In the genomic region with DNA sequence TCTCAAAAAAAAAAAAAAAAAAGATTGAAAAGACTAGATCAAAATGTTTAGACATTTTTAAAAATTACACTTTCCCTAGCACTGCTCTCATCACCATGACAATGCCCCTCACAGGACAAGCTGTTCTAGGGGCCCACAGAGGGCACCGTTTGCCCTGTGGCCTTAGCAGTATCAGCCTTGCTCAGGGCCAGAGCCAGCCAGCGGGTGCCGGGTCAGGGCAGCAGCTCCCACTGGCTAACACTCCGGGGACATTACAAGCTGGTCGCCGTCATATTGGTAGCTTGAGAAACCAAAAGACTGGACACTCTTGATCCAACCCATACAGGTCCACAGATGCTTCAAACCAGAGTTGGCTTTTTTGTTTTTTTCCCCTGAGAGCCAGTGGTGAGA, we compare ENCODE assay signal across 18 cellular contexts. TPM values are rescaled to one million over a fixed set of nuclear protein-coding genes. Genes with fewer than 3 reads are reported as not detected.
DNase-seq lines count a peak whose midpoint lies in the region; ATAC-seq and TF ChIP-seq lines count a peak whose summit lies in the region.
"Had no signal": no experiment of that assay in that cellular context is flagged by ENCODE, and none has a peak within 500 bp of the region (broad histone marks: within the 10 kb centered on the region; RNA-seq: fewer than 3 reads in every experiment).

No MANE protein-coding gene starts in this region.

- no peaks in the 10 kb centered on the region for H3K4me1 ChIP-seq in CD8-positive, alpha-beta memory T cell (ENCODE audit: insufficient read depth, low read length)
- peaks cover 88% of the 10 kb centered on the region for H3K4me1 ChIP-seq in Panc1 (ENCODE audit: control insufficient read depth, insufficient read depth, low read length)
- no peaks in the 10 kb centered on the region for H3K4me1 ChIP-seq in osteoblast (ENCODE audit: insufficient read depth, low read length)
- H3K4me1 ChIP-seq: SJSA1 had no signal

- CTCF ChIA-PET in CD8-positive, alpha-beta memory T cell (lab: Charles Lee) = interaction anchor here (1.0 to 1.5 kb wide), 2 partner anchors 11 to 204 kb away, joined by 3 to 4 read pairs; a partner anchor contains a TSS
- CTCF ChIA-PET in Panc1 (lab: Charles Lee) = interaction anchor here (0.5 to 1.2 kb wide), 2 partner anchors 10 to 219 kb away, joined by 3 read pairs; no protein-coding TSS in a partner anchor

- in situ Hi-C loops in Panc1 (cut with HindIII; ENCODE audit: low pct_unique_long_range_greater_than_20kb, low sequenced_read_pairs) = no loop called here

- peaks cover 18% of the 10 kb centered on the region for H4K20me1 ChIP-seq in osteoblast (ENCODE audit: insufficient read depth, low read length)

- no peak overlapping the region for H3K4me3 ChIP-seq in CD8-positive, alpha-beta memory T cell (ENCODE audit: low read length)
- H3K4me3 ChIP-seq in Panc1 (ENCODE audit: low read depth in 2 of 2, low read length in 2 of 2) = no peak overlapping the region
- no peak overlapping the region for H3K4me3 ChIP-seq in osteoblast (ENCODE audit: insufficient read depth, low read length)
- H3K4me3 ChIP-seq: lung, SJSA1 had no signal

- ATAC-seq in Panc1 = no peak
- ATAC-seq in GM18868 (IDR thresholded peaks at IDR 0.05; ENCODE audit: unreplicated experiment) = no peak

- H3K4me1 Mint-ChIP-seq in CD8-positive, alpha-beta memory T cell = peaks cover 11 to 22% (median 21%) of the 10 kb centered on the region in 3 donors
- peaks cover 9% of the 10 kb centered on the region for H3K4me1 Mint-ChIP-seq in glutamatergic neuron (ENCODE audit: low read depth, unreplicated experiment)

- peak overlapping the region in 3 of 7 donors; percentile 12 to 61 (median 48) for H3K4me3 Mint-ChIP-seq in CD8-positive, alpha-beta memory T cell
- no peak overlapping the region for H3K4me3 Mint-ChIP-seq in glutamatergic neuron (ENCODE audit: unreplicated experiment)
- H3K4me3 Mint-ChIP-seq: activated naive CD8-positive, alpha-beta T cell treated with anti-CD3 and anti-CD28 coated beads, Interleukin-2, amount 10 ng/mL, durations not matched to agents 7 days and 5 days had no signal

- H3K27me3 Mint-ChIP-seq in CD8-positive, alpha-beta memory T cell = peaks cover 0 to 2% of the 10 kb centered on the region in 2 donors
- H3K27me3 Mint-ChIP-seq in glutamatergic neuron (ENCODE audit: unreplicated experiment) = peaks cover 7% of the 10 kb centered on the region
- H3K27me3 Mint-ChIP-seq: activated naive CD8-positive, alpha-beta T cell treated with anti-CD3 and anti-CD28 coated beads, Interleukin-2, amount 10 ng/mL, durations not matched to agents 7 days and 5 days had no signal

- H2AFZ ChIP-seq in osteoblast (ENCODE audit: low read length) = no peak overlapping the region

- DNase-seq in CD8-positive, alpha-beta memory T cell = no peak
- no peak for DNase-seq in Panc1 (ENCODE audit: low read depth, low spot score)
- DNase-seq in glutamatergic neuron = no peak
- DNase-seq in osteoblast (ENCODE audit: insufficient read length, low spot score, missing footprints) = peak; percentile 71
- no peak for DNase-seq in medulla oblongata (ENCODE audit: extremely low spot score)
- DNase-seq in superior temporal gyrus (ENCODE audit: extremely low spot score) = no peak
- DNase-seq: activated CD4-positive, CD25-positive, alpha-beta regulatory T cell treated with anti-CD3 and anti-CD28 coated beads, Interleukin-2, amount 50 U/mL, for 72 hours; activated naive CD8-positive, alpha-beta T cell treated with anti-CD3 and anti-CD28 coated beads, Interleukin-2, amount 10 ng/mL, durations not matched to agents 7 days and 5 days; NCI-H187; T-helper 9 cell; testis had no signal

- intact Hi-C loops in Panc1 (cut with micrococcal nuclease; ENCODE audit: unreplicated experiment) = loop anchor here (5.0 kb wide), 1 partner anchor 74 kb away; no protein-coding TSS in a partner anchor

- H3K4me2 ChIP-seq in osteoblast (ENCODE audit: insufficient read depth, low read length) = no peak overlapping the region

- peaks cover 0 to 82% (median 8%) of the 10 kb centered on the region in 3 donors for H3K36me3 Mint-ChIP-seq in CD8-positive, alpha-beta memory T cell
- no peaks in the 10 kb centered on the region for H3K36me3 Mint-ChIP-seq in glutamatergic neuron (ENCODE audit: unreplicated experiment)

- no peaks in the 10 kb centered on the region for H3K9me3 ChIP-seq in CD8-positive, alpha-beta memory T cell (ENCODE audit: low read length)
- H3K9me3 ChIP-seq in Panc1 (ENCODE audit: control insufficient read depth, insufficient read depth, low read depth, low read length) (no peaks in the 10 kb centered on the region), osteoblast (ENCODE audit: low read depth, low read length) (no peaks in the 10 kb centered on the region)
- H3K9me3 ChIP-seq: SJSA1, testis had no signal

- H3K36me3 ChIP-seq in CD8-positive, alpha-beta memory T cell (ENCODE audit: insufficient read depth, low read length) = no peaks in the 10 kb centered on the region
- H3K36me3 ChIP-seq in Panc1 (ENCODE audit: control insufficient read depth, insufficient read depth, low read length) = peaks cover 78% of the 10 kb centered on the region
- H3K36me3 ChIP-seq in osteoblast (ENCODE audit: insufficient read depth, low read length) = peaks cover 92% of the 10 kb centered on the region

- H3K79me2 ChIP-seq in osteoblast (ENCODE audit: insufficient read depth, low read length) = peaks cover 30% of the 10 kb centered on the region

- TF ChIP-seq CTCF in Panc1 (IDR thresholded peaks at IDR 0.05) = no peak
- no peak for TF ChIP-seq CTCF in glutamatergic neuron (IDR thresholded peaks at IDR 0.05; ENCODE audit: partially characterized antibody, unreplicated experiment)
- no peak for TF ChIP-seq CTCF in osteoblast (IDR thresholded peaks at IDR 0.05; ENCODE audit: extremely low read depth, low read depth, low read length)

- H3K9me3 Mint-ChIP-seq in CD8-positive, alpha-beta memory T cell = no peaks in the 10 kb centered on the region
- peaks cover 3% of the 10 kb centered on the region for H3K9me3 Mint-ChIP-seq in glutamatergic neuron (ENCODE audit: unreplicated experiment)
- H3K9me3 Mint-ChIP-seq: activated naive CD8-positive, alpha-beta T cell treated with anti-CD3 and anti-CD28 coated beads, Interleukin-2, amount 10 ng/mL, durations not matched to agents 7 days and 5 days had no signal

- BruUV-seq in Panc1 (replicated peaks; lab: Mats Ljungman, UMichigan) = no TSS peak

- POLR2A ChIA-PET in CD8-positive, alpha-beta memory T cell (lab: Charles Lee) = no interaction called here
- POLR2A ChIA-PET in Panc1 (lab: Charles Lee) = interaction anchor here (0.7 to 1.1 kb wide), 2 partner anchors 55 to 61 kb away, joined by 4 to 5 read pairs; no protein-coding TSS in a partner anchor

- peak overlapping the region; percentile 76 to 96 (median 90) for H3K27ac Mint-ChIP-seq in CD8-positive, alpha-beta memory T cell
- peak overlapping the region; percentile 28 for H3K27ac Mint-ChIP-seq in glutamatergic neuron (ENCODE audit: unreplicated experiment)
- H3K27ac Mint-ChIP-seq: activated naive CD8-positive, alpha-beta T cell treated with anti-CD3 and anti-CD28 coated beads, Interleukin-2, amount 10 ng/mL, durations not matched to agents 7 days and 5 days had no signal

- no peaks in the 10 kb centered on the region for H3K27me3 ChIP-seq in CD8-positive, alpha-beta memory T cell (ENCODE audit: insufficient read depth, low read length, poor library complexity, severe bottlenecking)
- H3K27me3 ChIP-seq in Panc1 (ENCODE audit: control insufficient read depth, insufficient read depth, low read length) (no peaks in the 10 kb centered on the region), osteoblast (ENCODE audit: insufficient read depth, low read length) (no peaks in the 10 kb centered on the region)
- H3K27me3 ChIP-seq: SJSA1, testis had no signal

- no peak overlapping the region for H3K27ac ChIP-seq in CD8-positive, alpha-beta memory T cell (ENCODE audit: low read depth, low read length)
- peak overlapping the region; percentile 69 for H3K27ac ChIP-seq in Panc1 (ENCODE audit: low read length)
- no peak overlapping the region for H3K27ac ChIP-seq in osteoblast (ENCODE audit: low read depth, low read length)
- H3K27ac ChIP-seq: SJSA1 had no signal

RNA-seq across cellular contexts. Expression of a gene that starts 18.0 kb away (rescaled TPM):
- total RNA-seq in CD8-positive, alpha-beta memory T cell = 1 to 10 TPM; 5.2 to 5.3 TPM
- 19.5 TPM for polyA plus RNA-seq in CD8-positive, alpha-beta memory T cell
- total RNA-seq in Panc1 (2021; ENCODE audit: unreplicated experiment) (58.5 TPM), glutamatergic neuron (ENCODE audit: unreplicated experiment) (4.8 TPM), osteoblast (not detected in 2 replicates)
- polyA plus RNA-seq in Panc1 (2012; ENCODE audit: insufficient read length) = 81.4 TPM
- total RNA-seq: SJSA1 had no signal

RNA-seq across cellular contexts. Expression of a gene that starts 47.0 kb away (rescaled TPM):
- not detected for total RNA-seq in CD8-positive, alpha-beta memory T cell
- not detected for polyA plus RNA-seq in CD8-positive, alpha-beta memory T cell
- total RNA-seq in Panc1 (2021; ENCODE audit: unreplicated experiment) = not detected
- not detected for polyA plus RNA-seq in Panc1 (2012; ENCODE audit: insufficient read length)
- not detected for total RNA-seq in glutamatergic neuron (ENCODE audit: unreplicated experiment)
- not detected in 2 replicates for total RNA-seq in osteoblast
- total RNA-seq: activated naive CD8-positive, alpha-beta T cell treated with anti-CD3 and anti-CD28 coated beads, Interleukin-2, amount 10 ng/mL, durations not matched to agents 7 days and 5 days; fibroblast of villous mesenchyme; NCI-H460; renal cortical epithelial cell; SJSA1; testis had no signal
- polyA plus RNA-seq: BJ had no signal
